ENCODE assay signal across 24 cellular contexts in the genomic region with DNA sequence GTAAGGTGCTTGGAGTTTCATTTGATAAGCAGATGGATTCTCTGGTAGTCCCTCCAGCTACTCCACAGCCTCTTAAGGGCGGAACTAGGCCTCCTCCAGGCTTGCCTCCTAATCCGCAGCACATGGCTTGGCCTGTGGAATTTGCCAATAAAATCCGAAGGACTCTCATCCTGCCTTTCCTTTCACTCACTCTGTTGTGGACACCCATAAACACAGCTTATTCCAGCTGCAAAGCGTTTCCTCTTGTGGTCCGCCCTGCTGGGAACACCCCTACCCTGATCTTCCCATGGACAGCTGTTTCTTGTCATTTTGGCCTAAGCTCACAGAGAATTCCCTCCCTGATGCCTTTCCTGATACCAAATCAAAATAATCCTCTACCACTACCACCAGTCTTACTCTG.
"Had no signal": no experiment of that assay in that cellular context is flagged by ENCODE, and none has a peak within 500 bp of the region (broad histone marks: within the 10 kb centered on the region; RNA-seq: fewer than 3 reads in every experiment).

No MANE protein-coding gene starts in this region.

- H3K4me2 ChIP-seq: neural progenitor cell had no signal

- H3K27me3 ChIP-seq: foreskin keratinocyte, vagina had no signal

- FAIRE-seq: endometrium had no signal

- ATAC-seq: activated T-cell treated with anti-CD3 and anti-CD28 coated beads, Interleukin-2, amount 50 U/mL, for 4 hours; foreskin keratinocyte; naive thymus-derived CD4-positive, alpha-beta T cell; T-helper 17 cell had no signal

- H3K36me3 ChIP-seq: cardiac muscle cell, left ventricle myocardium inferior, neural progenitor cell, prostate gland, tibial artery, vagina had no signal

- H3K9me3 ChIP-seq: left ventricle myocardium inferior, prostate gland, tibial artery, vagina had no signal

- H3K4me1 ChIP-seq: prostate gland, vagina had no signal

- H3K27ac ChIP-seq: cardiac muscle cell, foreskin keratinocyte, left ventricle myocardium inferior, neural progenitor cell, prostate gland, tibial artery, vagina had no signal

- H3K9ac ChIP-seq: neural progenitor cell had no signal

- H2AFZ ChIP-seq: neural progenitor cell had no signal

- H3K4me3 ChIP-seq: cardiac muscle cell, left ventricle myocardium inferior, neural progenitor cell, prostate gland, tibial artery, vagina had no signal

- DNase-seq: activated B cell treated with CpG ODN at 0.5 μM for 24 hours; activated CD4-positive, alpha-beta T cell treated with anti-CD3 and anti-CD28 coated beads for 4 hours; activated CD4-positive, alpha-beta T cell treated with anti-CD3 and anti-CD28 coated beads, Interleukin-2, amount 50 U/mL, for 48 hours; activated CD8-positive, alpha-beta memory T cell treated with anti-CD3 and anti-CD28 coated beads, Interleukin-2, amount 50 U/mL, for 48 hours; activated naive CD4-positive, alpha-beta T cell; activated naive CD8-positive, alpha-beta T cell treated with anti-CD3 and anti-CD28 coated beads for 36 hours; activated T-cell treated with anti-CD3 and anti-CD28 coated beads, Interleukin-2, amount 50 U/mL, for 4 hours; amniotic stem cell; effector CD4-positive, alpha-beta T cell; foreskin keratinocyte; kidney glomerular epithelial cell; left ventricle myocardium inferior; mammary epithelial cell; naive thymus-derived CD4-positive, alpha-beta T cell; stimulated activated CD4-positive, alpha-beta T cell treated with anti-CD3 and anti-CD28 coated beads, Interleukin-4, amount 100 ng/mL, for 24 hours; stimulated activated naive CD4-positive, alpha-beta T cell treated with Interleukin-2 at 50 U/mL for 16 hours; SW 1271; T-helper 17 cell; tibial artery had no signal
